Comparison of ENCODE assay signal across 29 cellular contexts in the genomic region with DNA sequence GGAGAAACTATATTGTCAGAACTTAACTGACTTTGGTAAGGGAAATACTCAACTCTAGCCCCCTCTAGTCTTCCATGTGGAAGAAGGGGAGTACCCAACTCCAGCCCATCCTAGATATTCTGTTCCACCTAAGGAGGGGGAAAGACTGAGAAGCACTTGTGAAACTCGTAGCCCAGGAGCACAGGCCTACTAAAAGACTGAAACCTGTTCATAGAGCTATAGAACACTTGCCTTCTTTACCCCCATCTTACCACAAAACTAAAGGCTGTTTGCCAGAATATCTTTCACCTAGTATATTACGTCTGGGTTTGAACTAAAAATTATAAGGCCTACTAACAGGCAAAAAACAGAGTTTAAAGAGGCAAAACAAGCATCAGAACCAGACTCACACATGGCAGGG. TPM values are rescaled to one million over a fixed set of nuclear protein-coding genes. Genes with fewer than 3 reads are reported as not detected.
"Had no signal": no experiment of that assay in that cellular context is flagged by ENCODE, and none has a peak within 500 bp of the region (broad histone marks: within the 10 kb centered on the region; RNA-seq: fewer than 3 reads in every experiment).

No MANE protein-coding gene starts in this region.

- H3K36me3 ChIP-seq: adrenal gland, brain microvascular endothelial cell, transverse colon had no signal

- FAIRE-seq: colon, frontal cortex, urothelium cell line had no signal

- DNase-seq: activated CD4-positive, alpha-beta T cell treated with anti-CD3 and anti-CD28 coated beads, Interleukin-2, amount 50 U/mL, for 1 hour; activated CD4-positive, CD25-positive, alpha-beta regulatory T cell treated with anti-CD3 and anti-CD28 coated beads, Interleukin-2, amount 50 U/mL, for 72 hours; activated CD8-positive, alpha-beta T cell treated with anti-CD3 and anti-CD28 coated beads, Interleukin-2, amount 10 ng/mL, durations not matched to agents 7 days and 5 days; activated naive CD4-positive, alpha-beta T cell; adrenal gland; brain microvascular endothelial cell; central memory CD4-positive, alpha-beta T cell; effector memory CD4-positive, alpha-beta T cell; hippocampal formation; left ventricle myocardium inferior; naive thymus-derived CD8-positive, alpha-beta T cell; stimulated activated CD4-positive, alpha-beta T cell treated with anti-CD3 and anti-CD28 coated beads, Interleukin-2, amount 100 ng/mL, for 48 hours; stimulated activated CD8-positive, alpha-beta memory T cell treated with anti-CD3 and anti-CD28 coated beads, Interleukin-4, amount 100 ng/mL, for 48 hours; stimulated activated naive B cell treated with anti-CD40 and anti-IgM and Interleukin-4, amounts not matched to agents 10 μg/mL and 1 μg/mL and 100 μg/mL, for 72 hours; transverse colon had no signal

- ATAC-seq: activated CD8-positive, alpha-beta T cell treated with anti-CD3 and anti-CD28 coated beads, Interleukin-2, amount 10 ng/mL, durations not matched to agents 7 days and 5 days; activated T-helper 17 cell treated with anti-CD3 and anti-CD28 coated beads, Interleukin-2, amount 50 U/mL, for 72 hours; naive thymus-derived CD8-positive, alpha-beta T cell had no signal

- H3K27me3 ChIP-seq: adrenal gland, ascending aorta, brain microvascular endothelial cell, esophagus muscularis mucosa, transverse colon had no signal

- H3K27ac ChIP-seq: adrenal gland, ascending aorta, brain microvascular endothelial cell, esophagus muscularis mucosa, left ventricle myocardium inferior, transverse colon, VCaP had no signal

- H3K9me3 ChIP-seq: adrenal gland, ascending aorta, esophagus muscularis mucosa, left ventricle myocardium inferior, transverse colon had no signal

- H3K4me3 ChIP-seq: adrenal gland, ascending aorta, esophagus muscularis mucosa, left ventricle myocardium inferior, transverse colon had no signal

- H3K4me1 ChIP-seq: adrenal gland, ascending aorta, esophagus muscularis mucosa had no signal

RNA-seq across cellular contexts. Expression of gene CLDN22, which starts 15.5 kb away (rescaled TPM):
- total RNA-seq: activated CD8-positive, alpha-beta T cell treated with anti-CD3 and anti-CD28 coated beads, Interleukin-2, amount 10 ng/mL, durations not matched to agents 7 days and 5 days; activated T-helper 17 cell treated with anti-CD3 and anti-CD28 coated beads, Interleukin-2, amount 50 U/mL, for 72 hours; adrenal gland; ascending aorta; dermis microvascular lymphatic vessel endothelial cell; esophagus muscularis mucosa; frontal cortex; left ventricle myocardium inferior; lung microvascular endothelial cell; mesothelial cell of epicardium; naive thymus-derived CD8-positive, alpha-beta T cell; osteoblast; posterior vena cava; renal cortical epithelial cell; temporal lobe; transverse colon had no signal
- polyA plus RNA-seq: adrenal gland had no signal

RNA-seq across cellular contexts. Expression of gene CLDN24, which starts 17.7 kb away (rescaled TPM):
- total RNA-seq: activated CD8-positive, alpha-beta T cell treated with anti-CD3 and anti-CD28 coated beads, Interleukin-2, amount 10 ng/mL, durations not matched to agents 7 days and 5 days; activated T-helper 17 cell treated with anti-CD3 and anti-CD28 coated beads, Interleukin-2, amount 50 U/mL, for 72 hours; adrenal gland; ascending aorta; dermis microvascular lymphatic vessel endothelial cell; esophagus muscularis mucosa; frontal cortex; left ventricle myocardium inferior; lung microvascular endothelial cell; mesothelial cell of epicardium; naive thymus-derived CD8-positive, alpha-beta T cell; osteoblast; posterior vena cava; renal cortical epithelial cell; temporal lobe; transverse colon had no signal
- polyA plus RNA-seq: adrenal gland had no signal
